8 cellular contexts compared by ENCODE assay signal in genomic region chr10:101065479-101066145, GRCh38. TPM values are rescaled to one million over a fixed set of nuclear protein-coding genes. Genes with fewer than 3 reads are reported as not detected.
DNase-seq lines count a peak whose midpoint lies in the region; ATAC-seq, FAIRE-seq and TF ChIP-seq lines count a peak whose summit lies in the region.

No MANE protein-coding gene starts in this region.

- no peak for TF ChIP-seq RAD21 in K562 (CRISPR knock-in tag; conservative IDR thresholded peaks at IDR 0.05 in 1 of 2, IDR thresholded peaks at IDR 0.05 in 1 of 2)

- peaks cover 30% of the 10 kb centered on the region for H3K79me2 ChIP-seq in K562 (ENCODE audit: control insufficient read depth, insufficient read depth, low read length)

- H3K4me1 ChIP-seq in cardiac muscle cell (ENCODE audit: low read depth) (peaks cover 36% of the 10 kb centered on the region), K562 (replicated peaks in 1 of 2; ENCODE audit: control insufficient read depth in 2 of 2, insufficient read depth in 2 of 2, low read length in 2 of 2) (peaks cover 43 to 73% of the 10 kb centered on the region in 2 experiments), lower lobe of right lung (peaks cover 61% of the 10 kb centered on the region), urinary bladder (ENCODE audit: insufficient read depth) (no peaks in the 10 kb centered on the region)

- peak overlapping the region; percentile 69 to 90; a peak in 3 of 4 replicates for H3K9ac ChIP-seq in K562 (ENCODE audit: insufficient read depth in 1 of 2, low read depth in 2 of 2, low read length in 2 of 2)

- H3K9me3 ChIP-seq in cardiac muscle cell (ENCODE audit: low read depth) (no peaks in the 10 kb centered on the region), K562 (replicated peaks; ENCODE audit: control insufficient read depth, insufficient read depth, low read depth, low read length) (no peaks in the 10 kb centered on the region), lower lobe of right lung (no peaks in the 10 kb centered on the region)

- peak overlapping the region; percentile 46 for H3K4me3 ChIP-seq in cardiac muscle cell
- H3K4me3 ChIP-seq in K562: peak overlapping the region; percentile 58
- peak overlapping the region; percentile 69 for H3K4me3 ChIP-seq in lower lobe of right lung
- no peak overlapping the region for H3K4me3 ChIP-seq in urinary bladder (ENCODE audit: low read depth, low read length)

- whole genome bisulfite sequencing in K562 (ENCODE audit: insufficient coverage, low coverage, missing lambda C conversion rate): 24% methylated on average over 2 of the region's 3 CpGs
- 71% methylated on average over 3 of the region's 3 CpGs for WGBS in urinary bladder

- TSS peak; percentile 59 for BruUV-seq in K562 (replicated peaks; lab: Mats Ljungman, UMichigan)

- peak in 1 of 2 donors; percentile 32 for DNase-seq in cardiac muscle cell (ENCODE audit: low read depth in 1 of 2, low spot score in 1 of 2)
- no peak for DNase-seq in cardiac septum (ENCODE audit: low spot score)
- no peak for DNase-seq in K562 (ENCODE audit: extremely low read depth in 1 of 4, low spot score in 3 of 4)
- no peak for DNase-seq in lower lobe of right lung
- no peak for DNase-seq in RCC 7860 (ENCODE audit: low spot score)
- no peak for DNase-seq in hypothalamus (lab: John Stamatoyannopoulos, UW)
- DNase-seq in left colon: no peak

- H3K9me1 ChIP-seq in K562 (ENCODE audit: control insufficient read depth, insufficient read depth, low read length): no peaks in the 10 kb centered on the region

- no peak for TF ChIP-seq POLR2A in K562 (conservative IDR thresholded peaks at IDR 0.05)

- no peak for TF ChIP-seq EP300 in K562 (IDR thresholded peaks at IDR 0.05; ENCODE audit: low read length)

- intact Hi-C loops in cardiac septum (cut with DNase I): no loop called here
- intact Hi-C loops in K562 (cut with micrococcal nuclease): loop anchor here (2.0 to 10.0 kb wide), 4 partner anchors 23 to 989 kb away; partner anchors contain the start of genes ARMH3, PDZD7 and SFXN3
- intact Hi-C loops in lower lobe of right lung (cut with DNase I): no loop called here
- intact Hi-C loops in left colon (cut with DNase I, micrococcal nuclease): no loop called here

- TF ChIP-seq CTCF in cardiac muscle cell (IDR thresholded peaks at IDR 0.05; ENCODE audit: low read depth, low read length) (no peak), K562 (IDR thresholded peaks at IDR 0.05 in 2 of 3, conservative IDR thresholded peaks at IDR 0.05 in 1 of 3; ENCODE audit: insufficient read depth in 2 of 3, low read depth in 1 of 3, low read length in 3 of 3) (no peak), lower lobe of right lung (IDR thresholded peaks at IDR 0.05) (no peak)

- H3K36me3 ChIP-seq in cardiac muscle cell (no peaks in the 10 kb centered on the region), K562 (ENCODE audit: control insufficient read depth, insufficient read depth, low read length) (no peaks in the 10 kb centered on the region), lower lobe of right lung (no peaks in the 10 kb centered on the region), urinary bladder (ENCODE audit: insufficient read depth) (no peaks in the 10 kb centered on the region)

- no peaks in the 10 kb centered on the region for H4K20me1 ChIP-seq in K562 (replicated peaks; ENCODE audit: control insufficient read depth, insufficient read depth, low read length)

- H3K27ac ChIP-seq in cardiac muscle cell: peak overlapping the region; percentile 19
- H3K27ac ChIP-seq in K562 (ENCODE audit: extremely low read depth, low read depth, low read length): peak overlapping the region; percentile 88
- peak overlapping the region; percentile 76 for H3K27ac ChIP-seq in lower lobe of right lung
- peak overlapping the region; percentile 32 for H3K27ac ChIP-seq in urinary bladder (ENCODE audit: low read depth)

- no peak for ATAC-seq in K562
- ATAC-seq in lower lobe of right lung: no peak
- no peak for ATAC-seq in left colon

- H2AFZ ChIP-seq in K562 (ENCODE audit: low read depth, low read length): peak overlapping the region; percentile 83

- in situ Hi-C loops in K562 (cut with MboI): no loop called here

- peak overlapping the region; percentile 81 for H3K4me2 ChIP-seq in K562 (ENCODE audit: insufficient read depth, low read length)

- POLR2A ChIA-PET in K562 (lab: Yijun Ruan, JAX): interaction anchor here (0.6 kb wide), 1 partner anchor 9 kb away, joined by 3 read pairs; no protein-coding TSS in a partner anchor

- peaks cover 30% of the 10 kb centered on the region for H3K27me3 ChIP-seq in cardiac muscle cell
- H3K27me3 ChIP-seq in K562 (ENCODE audit: control insufficient read depth in 2 of 2, insufficient read depth in 2 of 2, low read length in 2 of 2): no peaks in the 10 kb centered on the region
- H3K27me3 ChIP-seq in lower lobe of right lung (ENCODE audit: low read depth): peaks cover 7% of the 10 kb centered on the region

- FAIRE-seq in K562 (lab: Jason Lieb, UNC) (peak; percentile 23), RCC 7860 (lab: Jason Lieb, UNC) (no peak)

- CTCF ChIA-PET in K562 (lab: Yijun Ruan, JAX; ENCODE audit: low intra/inter-chr PET ratio): interaction anchor here (2.9 to 3.7 kb wide), 3 partner anchors 15 to 47 kb away, joined by 18 to 37 read pairs (median 20); no protein-coding TSS in a partner anchor

RNA-seq across cellular contexts. Expression of gene KAZALD1, which starts 3.8 kb away (rescaled TPM):
- total RNA-seq in cardiac muscle cell: 50.1 and 52.9 TPM in 2 replicates
- polyA plus RNA-seq in cardiac muscle cell: 18.2 and 27.5 TPM in 2 replicates
- 12.1 TPM for total RNA-seq in cardiac septum
- 4.6 and 10.2 TPM in 2 replicates for total RNA-seq in K562 (2011; cell fraction: chromatin; rRNA removed; ENCODE audit: low replicate concordance)
- total RNA-seq in K562 (2011; cell fraction: nucleolus; rRNA removed): 12.9 and 13.0 TPM in 2 replicates
- 7.4 and 7.9 TPM in 2 replicates for total RNA-seq in K562 (2011; cell fraction: nucleoplasm; rRNA removed)
- total RNA-seq in K562 (2014; rRNA removed): 7.5 and 9.7 TPM in 2 replicates
- 2.4 and 2.7 TPM in 2 replicates for total RNA-seq in K562 (2014; rRNA removed; fragmentation: Illumina TruSeq; extraction: Trizol)
- total RNA-seq in K562 (2015; rRNA removed; fragmentation: Illumina TruSeq; extraction: Trizol): 7.8 and 8.5 TPM in 2 replicates
- 8.6 and 9.1 TPM in 2 replicates for total RNA-seq in K562 (2021)
- 4.9 and 5.7 TPM in 2 replicates for polyA plus RNA-seq in K562 (2011; rRNA removed)
- polyA plus RNA-seq in K562 (2011; cell fraction: cytosol; rRNA removed): 6.7 and 10.6 TPM in 2 replicates
- polyA plus RNA-seq in K562 (2011; cell fraction: nucleus; rRNA removed): 15.5 and 16.6 TPM in 2 replicates
- 8.5 and 11.1 TPM in 2 replicates for polyA plus RNA-seq in K562 (2012)
- polyA plus RNA-seq in K562 (2014; fragmentation: Illumina TruSeq; extraction: Trizol): 2.8 and 5.2 TPM in 2 replicates
- under 1 TPM; 0.15 to 0.31 TPM for polyA plus RNA-seq in K562 (2014; fragmentation: Nextera tagmentation; extraction: Ambion mirVana)
- polyA plus RNA-seq in K562 (2014; rRNA removed): 8.9 and 10.0 TPM in 2 replicates
- polyA minus RNA-seq in K562 (2011; rRNA and poly(A)+ RNA removed): 3.4 and 4.8 TPM in 2 replicates
- polyA minus RNA-seq in K562 (2011; cell fraction: cytosol; rRNA and poly(A)+ RNA removed): 3.4 and 3.6 TPM in 2 replicates
- polyA minus RNA-seq in K562 (2011; cell fraction: nucleus; rRNA and poly(A)+ RNA removed): 14.4 and 25.2 TPM in 2 replicates
- total RNA-seq in lower lobe of right lung: 9.9 TPM
- total RNA-seq in urinary bladder: 27.0 TPM
- polyA plus RNA-seq in urinary bladder: 5.9 TPM
- total RNA-seq in left colon: 10 to 100 TPM; 17.7 to 21.0 TPM

RNA-seq across cellular contexts. Expression of gene SFXN3, which starts 34.6 kb away (rescaled TPM):
- total RNA-seq in cardiac muscle cell: 32.7 and 37.8 TPM in 2 replicates
- 23.3 and 23.4 TPM in 2 replicates for polyA plus RNA-seq in cardiac muscle cell
- 30.8 TPM for total RNA-seq in cardiac septum
- total RNA-seq in K562 (2011; cell fraction: chromatin; rRNA removed; ENCODE audit: low replicate concordance): 6.0 and 9.2 TPM in 2 replicates
- 3.8 and 5.2 TPM in 2 replicates for total RNA-seq in K562 (2011; cell fraction: nucleolus; rRNA removed)
- 3.7 and 5.1 TPM in 2 replicates for total RNA-seq in K562 (2011; cell fraction: nucleoplasm; rRNA removed)
- total RNA-seq in K562 (2014; rRNA removed): 1.00 and 2.2 TPM in 2 replicates
- 0.64 and 0.69 TPM in 2 replicates for total RNA-seq in K562 (2014; rRNA removed; fragmentation: Illumina TruSeq; extraction: Trizol)
- total RNA-seq in K562 (2015; rRNA removed; fragmentation: Illumina TruSeq; extraction: Trizol): 0.58 and 0.68 TPM in 2 replicates
- total RNA-seq in K562 (2021): 1.4 and 1.8 TPM in 2 replicates
- 4.6 and 8.1 TPM in 2 replicates for polyA plus RNA-seq in K562 (2011; rRNA removed)
- polyA plus RNA-seq in K562 (2011; cell fraction: cytosol; rRNA removed): 5.6 and 7.0 TPM in 2 replicates
- 15.8 and 21.0 TPM in 2 replicates for polyA plus RNA-seq in K562 (2011; cell fraction: nucleus; rRNA removed)
- polyA plus RNA-seq in K562 (2012): 1.6 and 3.3 TPM in 2 replicates
- 1.5 and 1.6 TPM in 2 replicates for polyA plus RNA-seq in K562 (2014; fragmentation: Illumina TruSeq; extraction: Trizol)
- polyA plus RNA-seq in K562 (2014; fragmentation: Nextera tagmentation; extraction: Ambion mirVana): under 1 TPM; 0.24 to 0.31 TPM
- polyA plus RNA-seq in K562 (2014; rRNA removed): 0.86 and 0.96 TPM in 2 replicates
- 5.0 and 5.6 TPM in 2 replicates for polyA minus RNA-seq in K562 (2011; rRNA and poly(A)+ RNA removed)
- 2.5 and 5.0 TPM in 2 replicates for polyA minus RNA-seq in K562 (2011; cell fraction: cytosol; rRNA and poly(A)+ RNA removed)
- polyA minus RNA-seq in K562 (2011; cell fraction: nucleus; rRNA and poly(A)+ RNA removed): 3.4 and 5.2 TPM in 2 replicates
- total RNA-seq in lower lobe of right lung: 57.8 TPM
- total RNA-seq in urinary bladder: 29.9 TPM
- polyA plus RNA-seq in urinary bladder: 34.7 TPM
- 10 to 100 TPM; 14.7 to 22.0 TPM for total RNA-seq in left colon

RNA-seq across cellular contexts. Expression of gene PDZD7, which starts 34.7 kb away (rescaled TPM):
- total RNA-seq in cardiac muscle cell (1.3 and 4.5 TPM in 2 replicates), cardiac septum (0.40 TPM), K562 (2014; rRNA removed) (0.16 and 0.23 TPM in 2 replicates), K562 (2014; rRNA removed; fragmentation: Illumina TruSeq; extraction: Trizol) (0.04 TPM in 1 of 2 replicates, not detected in the other), K562 (2015; rRNA removed; fragmentation: Illumina TruSeq; extraction: Trizol) (0.04 and 0.07 TPM in 2 replicates), K562 (2021) (0.09 and 0.29 TPM in 2 replicates), lower lobe of right lung (1.6 TPM), urinary bladder (0.21 TPM), left colon (under 1 TPM; 0.21 to 0.78 TPM)
- polyA plus RNA-seq in cardiac muscle cell (2.4 and 7.7 TPM in 2 replicates), K562 (2011; rRNA removed) (0.24 and 0.28 TPM in 2 replicates), K562 (2014; fragmentation: Illumina TruSeq; extraction: Trizol) (0.04 TPM in 1 of 2 replicates, not detected in the other), K562 (2014; fragmentation: Nextera tagmentation; extraction: Ambion mirVana) (not detected), K562 (2014; rRNA removed) (0.04 and 0.07 TPM in 2 replicates), urinary bladder (0.46 TPM)
- total RNA-seq in K562 (2011; cell fraction: chromatin; rRNA removed; ENCODE audit: low replicate concordance): 0.69 TPM in 1 of 2 replicates, not detected in the other
- total RNA-seq in K562 (2011; cell fraction: nucleolus; rRNA removed): 0.79 and 0.83 TPM in 2 replicates
- 0.44 and 0.46 TPM in 2 replicates for total RNA-seq in K562 (2011; cell fraction: nucleoplasm; rRNA removed)
- 0.15 and 0.57 TPM in 2 replicates for polyA plus RNA-seq in K562 (2011; cell fraction: cytosol; rRNA removed)
- 0.62 and 0.97 TPM in 2 replicates for polyA plus RNA-seq in K562 (2011; cell fraction: nucleus; rRNA removed)
- polyA plus RNA-seq in K562 (2012): 0.09 and 0.54 TPM in 2 replicates
- polyA minus RNA-seq in K562 (2011; rRNA and poly(A)+ RNA removed): 0.14 TPM in 1 of 2 replicates, not detected in the other
- polyA minus RNA-seq in K562 (2011; cell fraction: cytosol; rRNA and poly(A)+ RNA removed): 0.38 TPM in 1 of 2 replicates, not detected in the other
- 0.44 and 0.67 TPM in 2 replicates for polyA minus RNA-seq in K562 (2011; cell fraction: nucleus; rRNA and poly(A)+ RNA removed)

Comparison
In these comparisons a context has a peak if more than half of its experiments do, and no peak if none do; other contexts are left out.
1. H3K27ac ChIP-seq: peak in every context shown above with its lines; median percentile 88 in K562; 76 in lower lobe of right lung; 32 in urinary bladder; 19 in cardiac muscle cell.